16 cellular contexts compared by ENCODE assay signal in genomic region chr18:61820842-61821241, GRCh38.
"Had no signal": no experiment of that assay in that cellular context is flagged by ENCODE, and none has a peak within 500 bp of the region (broad histone marks: within the 10 kb centered on the region; RNA-seq: fewer than 3 reads in every experiment).

No MANE protein-coding gene starts in this region.

- H3K36me3 Mint-ChIP-seq: activated CD8-positive, alpha-beta memory T cell treated with anti-CD3 and anti-CD28 coated beads, Interleukin-2, amount 10 ng/mL, durations not matched to agents 7 days and 5 days; activated naive CD8-positive, alpha-beta T cell had no signal

- ATAC-seq: activated CD8-positive, alpha-beta memory T cell treated with anti-CD3 and anti-CD28 coated beads, Interleukin-2, amount 10 ng/mL, durations not matched to agents 7 days and 5 days; activated T-cell treated with anti-CD3 and anti-CD28 coated beads, Interleukin-2, amount 50 U/mL, for 4 hours; sciatic nerve had no signal

- H3K27ac ChIP-seq: hepatocyte, prostate gland, suprapubic skin had no signal

- H3K4me3 Mint-ChIP-seq: activated CD8-positive, alpha-beta memory T cell treated with anti-CD3 and anti-CD28 coated beads, Interleukin-2, amount 10 ng/mL, durations not matched to agents 7 days and 5 days; activated naive CD8-positive, alpha-beta T cell; activated T-cell treated with anti-CD3 and anti-CD28 coated beads, Interleukin-2, amount 50 U/mL, for 4 hours; nephron; type B pancreatic cell had no signal

- H3K4me1 ChIP-seq: prostate gland had no signal

- H3K27me3 Mint-ChIP-seq: activated CD8-positive, alpha-beta memory T cell treated with anti-CD3 and anti-CD28 coated beads, Interleukin-2, amount 10 ng/mL, durations not matched to agents 7 days and 5 days; activated naive CD8-positive, alpha-beta T cell had no signal

- H3K36me3 ChIP-seq: prostate gland had no signal

- DNase-seq: activated CD4-positive, alpha-beta T cell treated with anti-CD3 and anti-CD28 coated beads, Interleukin-2, amount 50 U/mL, for 48 hours; activated CD4-positive, CD25-positive, alpha-beta regulatory T cell treated with anti-CD3 and anti-CD28 coated beads, Interleukin-2, amount 50 U/mL, for 72 hours; activated CD8-positive, alpha-beta memory T cell treated with anti-CD3 and anti-CD28 coated beads, Interleukin-2, amount 10 ng/mL, durations not matched to agents 7 days and 5 days; activated gamma-delta T cell; activated T-cell treated with anti-CD3 and anti-CD28 coated beads, Interleukin-2, amount 50 U/mL, for 4 hours; occipital lobe; stimulated activated CD4-positive, alpha-beta T cell treated with anti-CD3 and anti-CD28 coated beads, Interleukin-2, amount 100 ng/mL, for 24 hours; stimulated activated naive CD4-positive, alpha-beta T cell treated with Interleukin-2 at 50 U/mL for 16 hours had no signal

- H3K4me3 ChIP-seq: hepatocyte, lung, prostate gland, suprapubic skin had no signal

- H3K4me1 Mint-ChIP-seq: activated CD8-positive, alpha-beta memory T cell treated with anti-CD3 and anti-CD28 coated beads, Interleukin-2, amount 10 ng/mL, durations not matched to agents 7 days and 5 days; nephron had no signal

- H3K9me3 Mint-ChIP-seq: activated T-cell treated with anti-CD3 and anti-CD28 coated beads, Interleukin-2, amount 50 U/mL, for 4 hours; nephron had no signal

- H3K9me3 ChIP-seq: prostate gland, suprapubic skin had no signal

- H3K27ac Mint-ChIP-seq: activated CD8-positive, alpha-beta memory T cell treated with anti-CD3 and anti-CD28 coated beads, Interleukin-2, amount 10 ng/mL, durations not matched to agents 7 days and 5 days; activated naive CD8-positive, alpha-beta T cell; nephron; type B pancreatic cell had no signal
